23 cellular contexts compared by ENCODE assay signal in genomic region chr13:68850160-68850559, GRCh38.
"Had no signal": no experiment of that assay in that cellular context is flagged by ENCODE, and none has a peak within 500 bp of the region (broad histone marks: within the 10 kb centered on the region; RNA-seq: fewer than 3 reads in every experiment).

No MANE protein-coding gene starts in this region.

- H3K9me3 ChIP-seq: adrenal gland, colonic mucosa, psoas muscle, right lobe of liver had no signal

- DNase-seq: activated CD4-positive, alpha-beta T cell treated with anti-CD3 and anti-CD28 coated beads for 1 hour; activated CD8-positive, alpha-beta memory T cell treated with anti-CD3 and anti-CD28 coated beads for 24 hours; activated CD8-positive, alpha-beta memory T cell treated with anti-CD3 and anti-CD28 coated beads, Interleukin-2, amount 50 U/mL, for 48 hours; activated effector memory CD4-positive, alpha-beta T cell treated with Interleukin-2 at 50 U/mL for 16 hours; activated T-cell treated with anti-CD3 and anti-CD28 coated beads, Interleukin-2, amount 50 U/mL, for 48 hours; adrenal gland; brain microvascular endothelial cell; central memory CD4-positive, alpha-beta T cell; colonic mucosa; endodermal cell; glutamatergic neuron; hypothalamus; psoas muscle; right lobe of liver; stimulated activated naive CD4-positive, alpha-beta T cell; upper lobe of right lung had no signal

- H3K36me3 Mint-ChIP-seq: activated naive CD4-positive, alpha-beta T cell treated with anti-CD3 and anti-CD28 coated beads, Interleukin-2, amount 50 U/mL, for 24 hours had no signal

- H3K9me3 Mint-ChIP-seq: activated naive CD4-positive, alpha-beta T cell treated with anti-CD3 and anti-CD28 coated beads, Interleukin-2, amount 50 U/mL, for 24 hours had no signal

- H3K4me1 ChIP-seq: adrenal gland, colonic mucosa, foreskin keratinocyte, psoas muscle, right lobe of liver, upper lobe of right lung had no signal

- H3K27me3 ChIP-seq: adrenal gland, brain microvascular endothelial cell, colonic mucosa, foreskin keratinocyte, right lobe of liver, upper lobe of right lung had no signal

- FAIRE-seq: keratinocyte had no signal

- H3K4me3 Mint-ChIP-seq: activated naive CD4-positive, alpha-beta T cell treated with anti-CD3 and anti-CD28 coated beads, Interleukin-2, amount 50 U/mL, for 24 hours; endodermal cell; T-helper 1 cell treated with Interleukin-12 subunit alpha and Interleukin-12 subunit beta and Interleukin-4 antibody, amounts not matched to agents 30 μg/mL and 1 μg/mL, for 36 hours had no signal

- H3K4me1 Mint-ChIP-seq: activated naive CD4-positive, alpha-beta T cell treated with anti-CD3 and anti-CD28 coated beads, Interleukin-2, amount 50 U/mL, for 24 hours; endodermal cell had no signal

- H3K4me3 ChIP-seq: adrenal gland, colonic mucosa, lung, psoas muscle, right lobe of liver, upper lobe of right lung had no signal

- H3K27ac ChIP-seq: adrenal gland, brain microvascular endothelial cell, colonic mucosa, epithelial cell of prostate, foreskin keratinocyte, psoas muscle, right lobe of liver, upper lobe of right lung, VCaP had no signal

- H3K27ac Mint-ChIP-seq: activated naive CD4-positive, alpha-beta T cell treated with anti-CD3 and anti-CD28 coated beads, Interleukin-2, amount 50 U/mL, for 24 hours; endodermal cell had no signal

- ATAC-seq: foreskin keratinocyte, psoas muscle, right lobe of liver, upper lobe of right lung had no signal

- H3K36me3 ChIP-seq: adrenal gland, brain microvascular endothelial cell, colonic mucosa, right lobe of liver, upper lobe of right lung had no signal

- H3K27me3 Mint-ChIP-seq: activated naive CD4-positive, alpha-beta T cell treated with anti-CD3 and anti-CD28 coated beads, Interleukin-2, amount 50 U/mL, for 24 hours had no signal
